ENCODE assay signal across 1 cellular context in the genomic region with DNA sequence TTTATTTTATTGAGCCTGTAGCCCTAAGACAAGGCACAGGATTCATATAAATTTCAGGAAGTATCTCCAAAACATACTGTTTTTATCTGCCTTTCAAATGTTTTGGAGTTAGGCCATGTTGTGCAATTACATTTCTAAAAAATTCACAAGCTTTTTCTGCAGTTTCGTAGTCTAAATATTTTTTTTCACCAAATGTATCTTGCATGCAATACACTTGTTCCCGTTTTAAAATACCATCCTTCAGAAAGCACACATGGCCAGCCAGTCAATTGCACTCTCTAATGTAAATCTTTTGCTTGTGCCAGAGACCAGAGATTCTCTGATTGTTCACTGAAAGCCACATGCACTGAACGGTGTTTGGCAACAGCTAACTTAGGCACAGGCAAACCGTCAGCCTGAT.
TF ChIP-seq lines count a peak whose summit lies in the region.

No MANE protein-coding gene starts in this region.

TF ChIP-seq in GM23338, 12 proteins besides CTCF, POLR2A, EP300 and RAD21 (continued from another document):
- TF ChIP-seq, protein P1, sequence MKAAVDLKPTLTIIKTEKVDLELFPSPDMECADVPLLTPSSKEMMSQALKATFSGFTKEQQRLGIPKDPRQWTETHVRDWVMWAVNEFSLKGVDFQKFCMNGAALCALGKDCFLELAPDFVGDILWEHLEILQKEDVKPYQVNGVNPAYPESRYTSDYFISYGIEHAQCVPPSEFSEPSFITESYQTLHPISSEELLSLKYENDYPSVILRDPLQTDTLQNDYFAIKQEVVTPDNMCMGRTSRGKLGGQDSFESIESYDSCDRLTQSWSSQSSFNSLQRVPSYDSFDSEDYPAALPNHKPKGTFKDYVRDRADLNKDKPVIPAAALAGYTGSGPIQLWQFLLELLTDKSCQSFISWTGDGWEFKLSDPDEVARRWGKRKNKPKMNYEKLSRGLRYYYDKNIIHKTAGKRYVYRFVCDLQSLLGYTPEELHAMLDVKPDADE (IDR thresholded peaks at IDR 0.05), result no peak
- TF ChIP-seq EZH2phosphoT487 (IDR thresholded peaks at IDR 0.05; ENCODE audit: unreplicated experiment) (no peak), STAT1 (IDR thresholded peaks at IDR 0.05; ENCODE audit: unreplicated experiment) (no peak), CREB1 (CRISPR knock-in tag; IDR thresholded peaks at IDR 0.05; ENCODE audit: low read depth) (no peak), POLR2AphosphoS5 (IDR thresholded peaks at IDR 0.05; ENCODE audit: low read depth) (no peak), NANOG (IDR thresholded peaks at IDR 0.05; ENCODE audit: borderline replicate concordance) (no peak)
- TF ChIP-seq, protein P2, sequence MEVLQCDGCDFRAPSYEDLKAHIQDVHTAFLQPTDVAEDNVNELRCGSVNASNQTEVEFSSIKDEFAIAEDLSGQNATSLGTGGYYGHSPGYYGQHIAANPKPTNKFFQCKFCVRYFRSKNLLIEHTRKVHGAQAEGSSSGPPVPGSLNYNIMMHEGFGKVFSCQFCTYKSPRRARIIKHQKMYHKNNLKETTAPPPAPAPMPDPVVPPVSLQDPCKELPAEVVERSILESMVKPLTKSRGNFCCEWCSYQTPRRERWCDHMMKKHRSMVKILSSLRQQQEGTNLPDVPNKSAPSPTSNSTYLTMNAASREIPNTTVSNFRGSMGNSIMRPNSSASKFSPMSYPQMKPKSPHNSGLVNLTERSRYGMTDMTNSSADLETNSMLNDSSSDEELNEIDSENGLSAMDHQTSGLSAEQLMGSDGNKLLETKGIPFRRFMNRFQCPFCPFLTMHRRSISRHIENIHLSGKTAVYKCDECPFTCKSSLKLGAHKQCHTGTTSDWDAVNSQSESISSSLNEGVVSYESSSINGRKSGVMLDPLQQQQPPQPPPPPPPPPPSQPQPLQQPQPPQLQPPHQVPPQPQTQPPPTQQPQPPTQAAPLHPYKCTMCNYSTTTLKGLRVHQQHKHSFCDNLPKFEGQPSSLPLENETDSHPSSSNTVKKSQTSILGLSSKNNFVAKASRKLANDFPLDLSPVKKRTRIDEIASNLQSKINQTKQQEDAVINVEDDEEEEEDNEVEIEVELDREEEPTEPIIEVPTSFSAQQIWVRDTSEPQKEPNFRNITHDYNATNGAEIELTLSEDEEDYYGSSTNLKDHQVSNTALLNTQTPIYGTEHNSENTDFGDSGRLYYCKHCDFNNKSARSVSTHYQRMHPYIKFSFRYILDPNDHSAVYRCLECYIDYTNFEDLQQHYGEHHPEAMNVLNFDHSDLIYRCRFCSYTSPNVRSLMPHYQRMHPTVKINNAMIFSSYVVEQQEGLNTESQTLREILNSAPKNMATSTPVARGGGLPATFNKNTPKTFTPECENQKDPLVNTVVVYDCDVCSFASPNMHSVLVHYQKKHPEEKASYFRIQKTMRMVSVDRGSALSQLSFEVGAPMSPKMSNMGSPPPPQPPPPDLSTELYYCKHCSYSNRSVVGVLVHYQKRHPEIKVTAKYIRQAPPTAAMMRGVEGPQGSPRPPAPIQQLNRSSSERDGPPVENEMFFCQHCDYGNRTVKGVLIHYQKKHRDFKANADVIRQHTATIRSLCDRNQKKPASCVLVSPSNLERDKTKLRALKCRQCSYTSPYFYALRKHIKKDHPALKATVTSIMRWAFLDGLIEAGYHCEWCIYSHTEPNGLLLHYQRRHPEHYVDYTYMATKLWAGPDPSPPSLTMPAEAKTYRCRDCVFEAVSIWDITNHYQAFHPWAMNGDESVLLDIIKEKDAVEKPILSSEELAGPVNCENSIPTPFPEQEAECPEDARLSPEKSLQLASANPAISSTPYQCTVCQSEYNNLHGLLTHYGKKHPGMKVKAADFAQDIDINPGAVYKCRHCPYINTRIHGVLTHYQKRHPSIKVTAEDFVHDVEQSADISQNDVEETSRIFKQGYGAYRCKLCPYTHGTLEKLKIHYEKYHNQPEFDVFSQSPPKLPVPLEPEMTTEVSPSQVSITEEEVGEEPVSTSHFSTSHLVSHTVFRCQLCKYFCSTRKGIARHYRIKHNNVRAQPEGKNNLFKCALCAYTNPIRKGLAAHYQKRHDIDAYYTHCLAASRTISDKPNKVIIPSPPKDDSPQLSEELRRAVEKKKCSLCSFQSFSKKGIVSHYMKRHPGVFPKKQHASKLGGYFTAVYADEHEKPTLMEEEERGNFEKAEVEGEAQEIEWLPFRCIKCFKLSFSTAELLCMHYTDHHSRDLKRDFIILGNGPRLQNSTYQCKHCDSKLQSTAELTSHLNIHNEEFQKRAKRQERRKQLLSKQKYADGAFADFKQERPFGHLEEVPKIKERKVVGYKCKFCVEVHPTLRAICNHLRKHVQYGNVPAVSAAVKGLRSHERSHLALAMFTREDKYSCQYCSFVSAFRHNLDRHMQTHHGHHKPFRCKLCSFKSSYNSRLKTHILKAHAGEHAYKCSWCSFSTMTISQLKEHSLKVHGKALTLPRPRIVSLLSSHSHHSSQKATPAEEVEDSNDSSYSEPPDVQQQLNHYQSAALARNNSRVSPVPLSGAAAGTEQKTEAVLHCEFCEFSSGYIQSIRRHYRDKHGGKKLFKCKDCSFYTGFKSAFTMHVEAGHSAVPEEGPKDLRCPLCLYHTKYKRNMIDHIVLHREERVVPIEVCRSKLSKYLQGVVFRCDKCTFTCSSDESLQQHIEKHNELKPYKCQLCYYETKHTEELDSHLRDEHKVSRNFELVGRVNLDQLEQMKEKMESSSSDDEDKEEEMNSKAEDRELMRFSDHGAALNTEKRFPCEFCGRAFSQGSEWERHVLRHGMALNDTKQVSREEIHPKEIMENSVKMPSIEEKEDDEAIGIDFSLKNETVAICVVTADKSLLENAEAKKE (CRISPR knock-in tag; IDR thresholded peaks at IDR 0.05), result no peak
